Comparison of ENCODE assay signal across 29 cellular contexts in genomic region chr4:140704392-140704955, GRCh38. TPM values are rescaled to one million over a fixed set of nuclear protein-coding genes. Genes with fewer than 3 reads are reported as not detected.
DNase-seq lines count a peak whose midpoint lies in the region; ATAC-seq lines count a peak whose summit lies in the region.
"Had no signal": no experiment of that assay in that cellular context is flagged by ENCODE, and none has a peak within 500 bp of the region (broad histone marks: within the 10 kb centered on the region; RNA-seq: fewer than 3 reads in every experiment).

No MANE protein-coding gene starts in this region.

- in situ Hi-C loops in GM23248 (cut with MboI) = no loop called here

- no peak overlapping the region for H4K5ac ChIP-seq in mesendoderm (ENCODE audit: low read length)

- H3K27ac ChIP-seq in mesendoderm (ENCODE audit: low read depth, low read length) (no peak overlapping the region), substantia nigra (ENCODE audit: low read depth, low read length, poor library complexity, severe bottlenecking) (no peak overlapping the region), GM23248 (no peak overlapping the region)
- H3K27ac ChIP-seq: BLaER1, cardiac muscle cell, coronary artery, heart left ventricle had no signal

- no peaks in the 10 kb centered on the region for H3F3A ChIP-seq in GM23248 (ENCODE audit: insufficient read depth)

- H3K4me3 ChIP-seq in mesendoderm (ENCODE audit: low read length) = no peak overlapping the region
- no peak overlapping the region for H3K4me3 ChIP-seq in GM23248
- H3K4me3 ChIP-seq: BLaER1, cardiac muscle cell, coronary artery, heart left ventricle had no signal

- H3K4me1 ChIP-seq in mesendoderm (ENCODE audit: control insufficient read depth, low read depth, low read length) = no peaks in the 10 kb centered on the region
- H3K4me1 ChIP-seq in GM23248 (ENCODE audit: insufficient read depth) = no peaks in the 10 kb centered on the region
- H3K4me1 ChIP-seq: BLaER1 had no signal

- peaks cover 7% of the 10 kb centered on the region for H3K79me1 ChIP-seq in mesendoderm (ENCODE audit: low read length)

- H3K4me2 ChIP-seq in mesendoderm (ENCODE audit: low read length) = no peak overlapping the region
- no peak overlapping the region for H3K4me2 ChIP-seq in GM23248 (ENCODE audit: unreplicated experiment)
- H3K4me2 ChIP-seq: BLaER1 had no signal

- H4K8ac ChIP-seq in mesendoderm (ENCODE audit: low read depth, low read length) = no peak overlapping the region

- no peak overlapping the region for H3K56ac ChIP-seq in mesendoderm (ENCODE audit: low read length)

- no peaks in the 10 kb centered on the region for H3K36me3 ChIP-seq in mesendoderm (ENCODE audit: control insufficient read depth, insufficient read depth, low read length)
- H3K36me3 ChIP-seq in GM23248 (ENCODE audit: low read depth) = no peaks in the 10 kb centered on the region
- H3K36me3 ChIP-seq: BLaER1, cardiac muscle cell had no signal

- peak; percentile 82 for DNase-seq in mesendoderm
- DNase-seq in substantia nigra (lab: John Stamatoyannopoulos, UW) = no peak
- DNase-seq in GM23248 = no peak
- DNase-seq in NK-92 (lab: John Stamatoyannopoulos, UW; ENCODE audit: unreplicated experiment) = no peak
- DNase-seq: ACHN; activated CD4-positive, alpha-beta memory T cell treated with anti-CD3 and anti-CD28 coated beads for 36 hours; activated naive CD8-positive, alpha-beta T cell treated with anti-CD3 and anti-CD28 coated beads for 36 hours; aorta; effector memory CD4-positive, alpha-beta T cell; foreskin fibroblast; heart left ventricle; KG1; NCI-H1417 treated with DMSO at 0.1 percent for 48 hours; NCI-H2081 treated with DMSO at 0.1 percent for 48 hours; NCI-H774; RPMI8226; stimulated activated CD4-positive, alpha-beta T cell treated with anti-CD3 and anti-CD28 coated beads, Interleukin-12 subunit alpha, Interleukin-12 subunit beta, amount 100 ng/mL, for 4 hours; stimulated activated CD4-positive, alpha-beta T cell treated with anti-CD3 and anti-CD28 coated beads, Interleukin-4, amount 100 ng/mL, for 4 hours; stimulated activated naive CD4-positive, alpha-beta T cell; T-cell had no signal

- no peak overlapping the region for H2AK5ac ChIP-seq in mesendoderm (ENCODE audit: low read length)

- no peaks in the 10 kb centered on the region for H3K9me3 ChIP-seq in GM23248 (ENCODE audit: low read depth)
- H3K9me3 ChIP-seq: heart left ventricle had no signal

- no peaks in the 10 kb centered on the region for H4K20me1 ChIP-seq in GM23248 (ENCODE audit: insufficient read depth)
- H4K20me1 ChIP-seq: BLaER1 had no signal

- H2AFZ ChIP-seq in GM23248 = no peak overlapping the region

- no peaks in the 10 kb centered on the region for H3K9me2 ChIP-seq in GM23248 (ENCODE audit: insufficient read depth)

- H3K18ac ChIP-seq in mesendoderm (ENCODE audit: low read length) = no peak overlapping the region

- H3K27me3 ChIP-seq in mesendoderm (ENCODE audit: insufficient read depth, low read length, poor library complexity) (no peaks in the 10 kb centered on the region), GM23248 (replicated peaks; ENCODE audit: insufficient read depth) (no peaks in the 10 kb centered on the region)
- H3K27me3 ChIP-seq: BLaER1, cardiac muscle cell, heart left ventricle had no signal

- H2BK120ac ChIP-seq in mesendoderm (ENCODE audit: low read depth, low read length) = no peak overlapping the region

- no CpG with 5 or more reads among the region's 4 CpGs for WGBS in mesendoderm (ENCODE audit: extremely low coverage, insufficient coverage, low lambda C conversion rate)
- WGBS in GM23248 (ENCODE audit: low coverage in 1 of 2, low lambda C conversion rate in 2 of 2, missing lambda C conversion rate in 2 of 2), 2 experiments = 91 to 93% methylated on average over 4 of the region's 4 CpGs

- no peak overlapping the region for H2BK5ac ChIP-seq in mesendoderm (ENCODE audit: low read length)

- H3K9ac ChIP-seq in mesendoderm (ENCODE audit: low read length) (no peak overlapping the region), GM23248 (no peak overlapping the region)
- H3K9ac ChIP-seq: BLaER1 had no signal

- no peaks in the 10 kb centered on the region for H3K79me2 ChIP-seq in mesendoderm (ENCODE audit: control insufficient read depth, insufficient read depth, low read length)
- peaks cover 13% of the 10 kb centered on the region; the same call in 1 of the 2 replicates for H3K79me2 ChIP-seq in GM23248 (ENCODE audit: insufficient read depth)

- H2BK15ac ChIP-seq in mesendoderm (replicated peaks; ENCODE audit: low read depth) = no peak overlapping the region

- H3K4ac ChIP-seq in mesendoderm (ENCODE audit: low read depth, low read length) = peak overlapping the region; percentile 76

- H3K23ac ChIP-seq in mesendoderm (ENCODE audit: low read length) = no peak overlapping the region

- ATAC-seq in GM18858 (IDR thresholded peaks at IDR 0.05; ENCODE audit: unreplicated experiment) (peak; percentile 17), GM21529 (IDR thresholded peaks at IDR 0.05; ENCODE audit: unreplicated experiment) (peak; percentile 19), HG03432 (IDR thresholded peaks at IDR 0.05; ENCODE audit: unreplicated experiment) (peak; percentile 29), GM18517 (IDR thresholded peaks at IDR 0.05; ENCODE audit: unreplicated experiment) (no peak)
- ATAC-seq: HCT116, heart left ventricle, sciatic nerve, T-cell had no signal

RNA-seq across cellular contexts. Expression of gene TBC1D9, which starts 51.7 kb away (rescaled TPM):
- 9.4 TPM for polyA plus RNA-seq in mesendoderm (2013, experiment 1 of 2)
- 8.4 TPM for polyA plus RNA-seq in mesendoderm (2013, experiment 2 of 2)
- total RNA-seq in GM23248 (2014; rRNA removed; shearing (Covaris generic)) = 14.4 and 18.3 TPM in 2 replicates
- 4.4 and 4.6 TPM in 2 replicates for polyA plus RNA-seq in GM23248 (2016; fragmentation: Nextera tagmentation; extraction: Ambion mirVana)
